ENCODE assay signal across 16 cellular contexts in genomic region chr14:46717211-46717610, GRCh38.
DNase-seq lines count a peak whose midpoint lies in the region; ATAC-seq and TF ChIP-seq lines count a peak whose summit lies in the region.
"Had no signal": no experiment of that assay in that cellular context is flagged by ENCODE, and none has a peak within 500 bp of the region (broad histone marks: within the 10 kb centered on the region; RNA-seq: fewer than 3 reads in every experiment).

No MANE protein-coding gene starts in this region.

- H3K36me3 Mint-ChIP-seq in progenitor cell of endocrine pancreas (ENCODE audit: insufficient read depth): no peaks in the 10 kb centered on the region

- H3K4me1 ChIP-seq in mesendoderm (ENCODE audit: control insufficient read depth, low read depth, low read length): no peaks in the 10 kb centered on the region
- H3K4me1 ChIP-seq: SJCRH30 had no signal

- H3K27ac Mint-ChIP-seq in progenitor cell of endocrine pancreas: no peak overlapping the region

- no peak overlapping the region for H3K23ac ChIP-seq in mesendoderm (ENCODE audit: low read length)

- H3K4me2 ChIP-seq in mesendoderm (ENCODE audit: low read length): no peak overlapping the region

- H3K27ac ChIP-seq in brain microvascular endothelial cell: no peak overlapping the region
- H3K27ac ChIP-seq in mesendoderm (ENCODE audit: low read depth, low read length): no peak overlapping the region
- H3K27ac ChIP-seq: RWPE1, SJCRH30 had no signal

- no peak overlapping the region for H2BK15ac ChIP-seq in mesendoderm (replicated peaks; ENCODE audit: low read depth)

- H3K27me3 ChIP-seq in brain microvascular endothelial cell (replicated peaks): no peaks in the 10 kb centered on the region
- no peaks in the 10 kb centered on the region for H3K27me3 ChIP-seq in mesendoderm (ENCODE audit: insufficient read depth, low read length, poor library complexity)
- H3K27me3 ChIP-seq: SJCRH30 had no signal

- TF ChIP-seq CTCF in brain microvascular endothelial cell (IDR thresholded peaks at IDR 0.05; ENCODE audit: low read depth, low read length, missing control alignments) (no peak), progenitor cell of endocrine pancreas (IDR thresholded peaks at IDR 0.05; ENCODE audit: unreplicated experiment) (no peak)

- H2BK120ac ChIP-seq in mesendoderm (ENCODE audit: low read depth, low read length): no peak overlapping the region

- no peaks in the 10 kb centered on the region for H3K79me2 ChIP-seq in mesendoderm (ENCODE audit: control insufficient read depth, insufficient read depth, low read length)

- H4K5ac ChIP-seq in mesendoderm (ENCODE audit: low read length): no peak overlapping the region

- H3K79me1 ChIP-seq in mesendoderm (ENCODE audit: low read length): no peaks in the 10 kb centered on the region

- no peak overlapping the region for H3K4me3 Mint-ChIP-seq in progenitor cell of endocrine pancreas (ENCODE audit: low read depth)

- no peaks in the 10 kb centered on the region for H3K9me3 Mint-ChIP-seq in progenitor cell of endocrine pancreas (ENCODE audit: low read depth)

- no peak overlapping the region for H2BK5ac ChIP-seq in mesendoderm (ENCODE audit: low read length)

- no peak overlapping the region for H3K56ac ChIP-seq in mesendoderm (ENCODE audit: low read length)

- H3K27me3 Mint-ChIP-seq in progenitor cell of endocrine pancreas: no peaks in the 10 kb centered on the region

- WGBS in mesendoderm (ENCODE audit: extremely low coverage, insufficient coverage, low lambda C conversion rate): no CpG with 5 or more reads among the region's 3 CpGs

- H3K18ac ChIP-seq in mesendoderm (ENCODE audit: low read length): no peak overlapping the region

- no peak overlapping the region for H3K4ac ChIP-seq in mesendoderm (ENCODE audit: low read depth, low read length)

- no peak overlapping the region for H4K8ac ChIP-seq in mesendoderm (ENCODE audit: low read depth, low read length)

- in situ Hi-C loops in brain microvascular endothelial cell (cut with HindIII; ENCODE audit: low pct_ligation_motif_present, low sequenced_read_pairs): no loop called here

- DNase-seq in COLO829 (ENCODE audit: low spot score) (peak; percentile 21), NCI-H226 (peak; percentile 33), brain microvascular endothelial cell (peak; percentile 28), mesendoderm (peak; percentile 16), NOMO-1 treated with DMSO at 0.1 percent for 48 hours (lab: John Stamatoyannopoulos, UW; ENCODE audit: unreplicated experiment) (no peak), progenitor cell of endocrine pancreas (ENCODE audit: low spot score, unreplicated experiment) (no peak), DMS153 (lab: John Stamatoyannopoulos, UW) (no peak)
- DNase-seq: C1 segment of cervical spinal cord, COR-L47, HCEC 1CT, NCI-H1417 treated with DMSO at 0.1 percent for 48 hours, NCI-H1930, NCI-H446 treated with DMSO at 0.1 percent for 48 hours, SJCRH30 had no signal

- H3K9ac ChIP-seq in mesendoderm (ENCODE audit: low read length): no peak overlapping the region

- H3K4me3 ChIP-seq in brain microvascular endothelial cell (ENCODE audit: low read depth, low read length) (no peak overlapping the region), mesendoderm (ENCODE audit: low read length) (no peak overlapping the region)
- H3K4me3 ChIP-seq: SJCRH30 had no signal

- H3K36me3 ChIP-seq in brain microvascular endothelial cell (replicated peaks) (no peaks in the 10 kb centered on the region), mesendoderm (ENCODE audit: control insufficient read depth, insufficient read depth, low read length) (no peaks in the 10 kb centered on the region)
- H3K36me3 ChIP-seq: SJCRH30 had no signal

- no peaks in the 10 kb centered on the region for H3K4me1 Mint-ChIP-seq in progenitor cell of endocrine pancreas (ENCODE audit: low read depth)

- ATAC-seq in GM19455 (IDR thresholded peaks at IDR 0.05; ENCODE audit: unreplicated experiment): no peak

- H2AK5ac ChIP-seq in mesendoderm (ENCODE audit: low read length): no peak overlapping the region

Comparison
In these comparisons a context has a peak if more than half of its experiments do, and no peak if none do; other contexts are left out.
1. DNase-seq: peak in COLO829 (single experiment), NCI-H226 (single experiment), brain microvascular endothelial cell (single experiment) and mesendoderm (single experiment); none in NOMO-1 treated with DMSO at 0.1 percent for 48 hours (single experiment), progenitor cell of endocrine pancreas (single experiment) and DMS153 (single experiment).